Comparison of ENCODE assay signal across 2 cellular contexts in the genomic region with DNA sequence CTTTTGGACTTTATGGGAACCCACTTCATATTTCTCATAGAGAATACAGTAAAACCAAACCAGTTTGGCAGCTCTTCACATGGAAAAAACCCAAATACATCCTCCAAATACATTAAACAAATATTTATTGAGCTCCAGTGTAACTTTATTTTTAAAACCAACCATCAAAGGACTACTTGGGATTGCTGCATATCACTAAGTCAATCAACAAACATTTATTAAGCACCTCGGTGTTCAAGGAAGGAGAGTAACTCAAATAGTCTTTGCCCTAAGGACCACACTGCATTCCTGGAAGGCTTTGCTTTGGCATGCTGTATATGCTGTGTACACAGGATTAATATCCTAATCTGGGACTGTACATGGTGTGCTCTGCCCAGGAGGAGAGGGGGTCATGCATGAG.
TF ChIP-seq lines count a peak whose summit lies in the region.

No MANE protein-coding gene starts in this region.

TF ChIP-seq in IMR-90, 13 proteins besides CTCF, POLR2A, EP300 and RAD21:
- TF ChIP-seq, protein P1, sequence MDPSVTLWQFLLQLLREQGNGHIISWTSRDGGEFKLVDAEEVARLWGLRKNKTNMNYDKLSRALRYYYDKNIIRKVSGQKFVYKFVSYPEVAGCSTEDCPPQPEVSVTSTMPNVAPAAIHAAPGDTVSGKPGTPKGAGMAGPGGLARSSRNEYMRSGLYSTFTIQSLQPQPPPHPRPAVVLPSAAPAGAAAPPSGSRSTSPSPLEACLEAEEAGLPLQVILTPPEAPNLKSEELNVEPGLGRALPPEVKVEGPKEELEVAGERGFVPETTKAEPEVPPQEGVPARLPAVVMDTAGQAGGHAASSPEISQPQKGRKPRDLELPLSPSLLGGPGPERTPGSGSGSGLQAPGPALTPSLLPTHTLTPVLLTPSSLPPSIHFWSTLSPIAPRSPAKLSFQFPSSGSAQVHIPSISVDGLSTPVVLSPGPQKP (IDR thresholded peaks at IDR 0.05; ENCODE audit: borderline replicate concordance, low read depth, low read length), result no peak
- TF ChIP-seq CHD1 (IDR thresholded peaks at IDR 0.05; ENCODE audit: low read depth, low read length), result no peak
- no peak for TF ChIP-seq RFX5 (IDR thresholded peaks at IDR 0.05; ENCODE audit: low read depth, low read length)
- TF ChIP-seq BHLHE40 (IDR thresholded peaks at IDR 0.05; ENCODE audit: low read depth, low read length), result no peak
- no peak for TF ChIP-seq MAFK (IDR thresholded peaks at IDR 0.05; ENCODE audit: low read depth, low read length)
- TF ChIP-seq FOS (IDR thresholded peaks at IDR 0.05; ENCODE audit: low read depth, low read length), result no peak
- no peak for TF ChIP-seq USF2 (IDR thresholded peaks at IDR 0.05; ENCODE audit: low read depth, low read length)
- TF ChIP-seq SMC3 (IDR thresholded peaks at IDR 0.05; ENCODE audit: low read depth, low read length), result no peak
- no peak for TF ChIP-seq MXI1 (IDR thresholded peaks at IDR 0.05; ENCODE audit: borderline replicate concordance, low read depth, low read length)
- no peak for TF ChIP-seq RCOR1 (IDR thresholded peaks at IDR 0.05; ENCODE audit: insufficient replicate concordance, low read length)
- TF ChIP-seq NFE2L2 (IDR thresholded peaks at IDR 0.05; ENCODE audit: low read depth, low read length), result no peak
- no peak for TF ChIP-seq CEBPB (IDR thresholded peaks at IDR 0.05; ENCODE audit: low read depth, low read length)
- TF ChIP-seq MAZ (IDR thresholded peaks at IDR 0.05; ENCODE audit: borderline replicate concordance, low read depth, low read length), result no peak

TF ChIP-seq in endothelial cell of umbilical vein, 7 proteins besides CTCF, POLR2A, EP300 and RAD21:
- TF ChIP-seq FOS (IDR thresholded peaks at IDR 0.05; ENCODE audit: borderline replicate concordance, insufficient read depth, low read length), result no peak
- no peak for TF ChIP-seq EZH2 (IDR thresholded peaks at IDR 0.05; ENCODE audit: borderline replicate concordance, low read depth, low read length, severe bottlenecking)
- TF ChIP-seq MYC (IDR thresholded peaks at IDR 0.05; ENCODE audit: low read depth, low read length), result no peak
- no peak for TF ChIP-seq POLR2AphosphoS5 (IDR thresholded peaks at IDR 0.05; ENCODE audit: insufficient read depth, low read depth, low read length)
- TF ChIP-seq, protein P2, sequence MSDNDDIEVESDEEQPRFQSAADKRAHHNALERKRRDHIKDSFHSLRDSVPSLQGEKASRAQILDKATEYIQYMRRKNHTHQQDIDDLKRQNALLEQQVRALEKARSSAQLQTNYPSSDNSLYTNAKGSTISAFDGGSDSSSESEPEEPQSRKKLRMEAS (IDR thresholded peaks at IDR 0.05; ENCODE audit: insufficient read depth, insufficient read length), result no peak
- no peak for TF ChIP-seq JUN (IDR thresholded peaks at IDR 0.05; ENCODE audit: borderline replicate concordance, insufficient read depth, insufficient read length, low read depth)
- TF ChIP-seq GATA2 (IDR thresholded peaks at IDR 0.05; ENCODE audit: insufficient read depth, insufficient read length, low read depth, low read length), result no peak
TF ChIP-seq in endothelial cell of umbilical vein: peak in this region for 0.
